18 cellular contexts compared by ENCODE assay signal in the genomic region with DNA sequence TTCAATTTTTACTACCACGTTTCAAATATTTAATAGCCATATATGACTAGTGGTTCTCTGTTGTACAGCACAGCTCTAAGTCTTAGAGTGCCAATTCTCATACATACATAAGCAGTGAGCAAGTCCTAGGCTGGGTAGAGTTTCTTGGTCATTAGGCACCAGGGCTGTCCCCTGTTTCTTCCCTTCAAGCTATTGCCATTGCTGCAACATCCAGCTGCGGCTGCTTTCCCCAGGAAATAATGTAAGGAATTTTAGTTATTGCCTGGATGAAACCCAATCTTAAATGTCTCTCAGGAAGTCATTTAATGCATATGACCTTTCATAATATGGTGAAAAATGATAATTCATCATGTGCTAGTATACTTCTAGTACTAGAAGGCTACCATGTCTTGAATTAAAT.
"Had no signal": no experiment of that assay in that cellular context is flagged by ENCODE, and none has a peak within 500 bp of the region (broad histone marks: within the 10 kb centered on the region; RNA-seq: fewer than 3 reads in every experiment).

No MANE protein-coding gene starts in this region.

- H3K4me1 ChIP-seq: right atrium auricular region, thyroid gland had no signal

- H3K36me3 ChIP-seq: prostate gland, right atrium auricular region, thyroid gland had no signal

- ATAC-seq: activated CD8-positive, alpha-beta T cell treated with anti-CD3 and anti-CD28 coated beads for 36 hours; activated naive CD8-positive, alpha-beta T cell treated with anti-CD3 and anti-CD28 coated beads, Interleukin-2, amount 50 U/mL, for 24 hours; esophagus mucosa; left lobe of liver had no signal

- H3K9me3 ChIP-seq: prostate gland, right atrium auricular region, thyroid gland had no signal

- H3K4me3 ChIP-seq: prostate gland, right atrium auricular region, thyroid gland had no signal

- H3K27ac ChIP-seq: prostate gland, right atrium auricular region, thyroid gland had no signal

- DNase-seq: activated CD4-positive, alpha-beta T cell treated with anti-CD3 and anti-CD28 coated beads, Interleukin-2, amount 10 ng/mL, durations not matched to agents 24 days and 14 days; activated CD8-positive, alpha-beta T cell treated with anti-CD3 and anti-CD28 coated beads for 36 hours; activated naive CD4-positive, alpha-beta T cell treated with anti-CD3 and anti-CD28 coated beads, Interleukin-2, amount 10 ng/mL, durations not matched to agents 7 days and 5 days; activated naive CD8-positive, alpha-beta T cell treated with anti-CD3 and anti-CD28 coated beads, Interleukin-2, amount 50 U/mL, for 24 hours; activated T-cell treated with anti-CD3 and anti-CD28 coated beads, Interleukin-2, amount 50 U/mL, for 24 hours; aorta; cerebellar nuclear complex; effector CD8-positive, alpha-beta T cell; hippocampal formation; islet precursor cell; stimulated activated CD4-positive, alpha-beta T cell treated with anti-CD3 and anti-CD28 coated beads, Interleukin-2, amount 100 ng/mL, for 24 hours; stimulated activated naive CD4-positive, alpha-beta T cell treated with Interleukin-2 at 50 U/mL for 16 hours; T1000; thyroid gland had no signal

- H3K27me3 ChIP-seq: right atrium auricular region, thyroid gland had no signal
